2 cellular contexts compared by ENCODE assay signal in the genomic region with DNA sequence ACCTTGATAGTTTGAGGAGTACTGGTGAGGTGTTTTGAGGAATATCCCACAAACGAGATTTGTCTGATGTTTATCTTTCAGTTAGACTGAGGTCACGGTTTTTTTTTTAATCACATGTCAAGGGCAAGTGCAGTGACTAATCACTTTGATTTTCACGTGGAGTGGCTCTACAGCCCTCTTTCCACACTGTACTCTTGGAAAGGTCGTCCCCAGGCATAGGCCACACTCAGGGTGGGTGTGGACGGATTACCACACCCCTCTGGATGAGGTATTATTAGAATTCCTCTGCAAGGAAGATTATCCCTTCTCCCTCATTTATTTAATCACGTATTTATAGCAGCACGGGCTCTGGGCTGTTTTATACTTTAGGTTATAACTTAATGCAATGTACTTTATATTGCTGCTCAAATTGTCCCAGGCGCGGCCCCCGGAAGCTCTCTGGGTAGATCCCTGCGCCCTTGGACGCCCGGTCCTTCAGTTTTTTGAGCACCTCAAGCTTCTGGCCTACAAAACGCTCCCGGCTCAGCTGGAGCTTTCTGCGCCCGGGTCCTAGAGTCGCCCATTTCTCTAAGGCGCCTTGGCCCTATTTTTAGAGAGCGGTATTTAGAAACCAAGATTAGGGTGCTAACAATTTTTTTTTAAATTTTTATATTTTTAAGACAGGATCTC.
TF ChIP-seq lines count a peak whose summit lies in the region.

No MANE protein-coding gene starts in this region.

TF ChIP-seq in WTC11, 78 proteins besides CTCF, POLR2A, EP300 and RAD21:
- TF ChIP-seq CREM (CRISPR knock-in tag; IDR thresholded peaks at IDR 0.05): 0 out of 2 replicates have a peak, but pooled peaks have one; percentile 4
- TF ChIP-seq, protein P1, sequence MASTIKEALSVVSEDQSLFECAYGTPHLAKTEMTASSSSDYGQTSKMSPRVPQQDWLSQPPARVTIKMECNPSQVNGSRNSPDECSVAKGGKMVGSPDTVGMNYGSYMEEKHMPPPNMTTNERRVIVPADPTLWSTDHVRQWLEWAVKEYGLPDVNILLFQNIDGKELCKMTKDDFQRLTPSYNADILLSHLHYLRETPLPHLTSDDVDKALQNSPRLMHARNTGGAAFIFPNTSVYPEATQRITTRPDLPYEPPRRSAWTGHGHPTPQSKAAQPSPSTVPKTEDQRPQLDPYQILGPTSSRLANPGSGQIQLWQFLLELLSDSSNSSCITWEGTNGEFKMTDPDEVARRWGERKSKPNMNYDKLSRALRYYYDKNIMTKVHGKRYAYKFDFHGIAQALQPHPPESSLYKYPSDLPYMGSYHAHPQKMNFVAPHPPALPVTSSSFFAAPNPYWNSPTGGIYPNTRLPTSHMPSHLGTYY (CRISPR knock-in tag; IDR thresholded peaks at IDR 0.05): no peak

TF ChIP-seq in HepG2, 621 proteins besides CTCF, POLR2A, EP300 and RAD21 (continues in another document):
- peak; percentile 11; the same call in 1 of the 2 replicates for TF ChIP-seq BORCS8-MEF2B (CRISPR knock-in tag; IDR thresholded peaks at IDR 0.05)
- peak; percentile 72 for TF ChIP-seq RXRB (CRISPR knock-in tag; IDR thresholded peaks at IDR 0.05; ENCODE audit: borderline replicate concordance)
- TF ChIP-seq ARNTL (CRISPR knock-in tag; IDR thresholded peaks at IDR 0.05): 0 out of 2 replicates have a peak, but pooled peaks have one; percentile 43
- TF ChIP-seq, protein P2, sequence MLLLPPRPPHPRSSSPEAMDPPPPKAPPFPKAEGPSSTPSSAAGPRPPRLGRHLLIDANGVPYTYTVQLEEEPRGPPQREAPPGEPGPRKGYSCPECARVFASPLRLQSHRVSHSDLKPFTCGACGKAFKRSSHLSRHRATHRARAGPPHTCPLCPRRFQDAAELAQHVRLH (CRISPR knock-in tag; IDR thresholded peaks at IDR 0.05; ENCODE audit: borderline replicate concordance, low read depth): peak; percentile 3; the same call in 1 of the 2 replicates
- 0 out of 2 replicates have a peak, but pooled peaks have one; percentile 13 for TF ChIP-seq CHD4 (IDR thresholded peaks at IDR 0.05; ENCODE audit: borderline replicate concordance, low read length)
- TF ChIP-seq ATM (IDR thresholded peaks at IDR 0.05; ENCODE audit: borderline replicate concordance): no peak
- TF ChIP-seq SP2 (CRISPR knock-in tag; IDR thresholded peaks at IDR 0.05): no peak
- TF ChIP-seq MIXL1 (CRISPR knock-in tag; IDR thresholded peaks at IDR 0.05): peak; percentile 41; the same call in 1 of the 2 replicates
- peak; percentile 63; the same call in 1 of the 3 replicates for TF ChIP-seq MXI1 (IDR thresholded peaks at IDR 0.05; ENCODE audit: borderline replicate concordance, low read depth, low read length)
- TF ChIP-seq ESRRA (CRISPR knock-in tag; IDR thresholded peaks at IDR 0.05; ENCODE audit: low read depth): 0 out of 2 replicates have a peak, but pooled peaks have one; percentile 35
- no peak for TF ChIP-seq POGZ (CRISPR knock-in tag; IDR thresholded peaks at IDR 0.05)
- TF ChIP-seq KDM5B (CRISPR knock-in tag; IDR thresholded peaks at IDR 0.05; ENCODE audit: borderline replicate concordance): no peak
- no peak for TF ChIP-seq SMAD3 (CRISPR knock-in tag; IDR thresholded peaks at IDR 0.05)
- TF ChIP-seq TCF7L2 (IDR thresholded peaks at IDR 0.05; ENCODE audit: low read depth, low read length): no peak
- TF ChIP-seq THAP11 (CRISPR knock-in tag; IDR thresholded peaks at IDR 0.05): peak; percentile 27; the same call in 1 of the 2 replicates
- TF ChIP-seq ZBTB3 (CRISPR knock-in tag; IDR thresholded peaks at IDR 0.05; ENCODE audit: borderline replicate concordance, low read depth): 0 out of 2 replicates have a peak, but pooled peaks have one; percentile 40
- 0 out of 2 replicates have a peak, but pooled peaks have one; percentile 11 for TF ChIP-seq KLF6 (CRISPR knock-in tag; IDR thresholded peaks at IDR 0.05)
- TF ChIP-seq, protein P3, sequence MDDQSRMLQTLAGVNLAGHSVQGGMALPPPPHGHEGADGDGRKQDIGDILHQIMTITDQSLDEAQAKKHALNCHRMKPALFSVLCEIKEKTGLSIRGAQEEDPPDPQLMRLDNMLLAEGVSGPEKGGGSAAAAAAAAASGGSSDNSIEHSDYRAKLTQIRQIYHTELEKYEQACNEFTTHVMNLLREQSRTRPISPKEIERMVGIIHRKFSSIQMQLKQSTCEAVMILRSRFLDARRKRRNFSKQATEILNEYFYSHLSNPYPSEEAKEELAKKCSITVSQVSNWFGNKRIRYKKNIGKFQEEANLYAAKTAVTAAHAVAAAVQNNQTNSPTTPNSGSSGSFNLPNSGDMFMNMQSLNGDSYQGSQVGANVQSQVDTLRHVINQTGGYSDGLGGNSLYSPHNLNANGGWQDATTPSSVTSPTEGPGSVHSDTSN (CRISPR knock-in tag; IDR thresholded peaks at IDR 0.05; ENCODE audit: borderline replicate concordance): 0 out of 2 replicates have a peak, but pooled peaks have one; percentile 25
- TF ChIP-seq PHF8 (CRISPR knock-in tag; IDR thresholded peaks at IDR 0.05): peak; percentile 67
- TF ChIP-seq ZNF101 (CRISPR knock-in tag; IDR thresholded peaks at IDR 0.05; ENCODE audit: borderline replicate concordance, low read depth): 0 out of 2 replicates have a peak, but pooled peaks have one; percentile 16
- peak; percentile 50; the same call in 1 of the 2 replicates for TF ChIP-seq FOXK1 (CRISPR knock-in tag; IDR thresholded peaks at IDR 0.05; ENCODE audit: borderline replicate concordance, low read depth)
- TF ChIP-seq DMAP1 (CRISPR knock-in tag; IDR thresholded peaks at IDR 0.05): peak; percentile 77
- TF ChIP-seq SAP130 (CRISPR knock-in tag; IDR thresholded peaks at IDR 0.05; ENCODE audit: low read depth): peak; percentile 56; the same call in 1 of the 2 replicates
- TF ChIP-seq PITX1 (CRISPR knock-in tag; IDR thresholded peaks at IDR 0.05): 0 out of 2 replicates have a peak, but pooled peaks have one; percentile 29
- TF ChIP-seq NFIC (IDR thresholded peaks at IDR 0.05; ENCODE audit: low read length): 0 out of 2 replicates have a peak, but pooled peaks have one; percentile 8
- TF ChIP-seq ZNF609 (CRISPR knock-in tag; IDR thresholded peaks at IDR 0.05; ENCODE audit: borderline replicate concordance): 0 out of 2 replicates have a peak, but pooled peaks have one; percentile 26
- 0 out of 2 replicates have a peak, but pooled peaks have one; percentile 41 for TF ChIP-seq PHF21A (CRISPR knock-in tag; IDR thresholded peaks at IDR 0.05)
- no peak for TF ChIP-seq TRAFD1 (CRISPR knock-in tag; IDR thresholded peaks at IDR 0.05; ENCODE audit: borderline replicate concordance)
- TF ChIP-seq HMG20B (CRISPR knock-in tag; conservative IDR thresholded peaks at IDR 0.05): no peak
- no peak for TF ChIP-seq MBNL3 (CRISPR knock-in tag; conservative IDR thresholded peaks at IDR 0.05)
- 0 out of 2 replicates have a peak, but pooled peaks have one; percentile 37 for TF ChIP-seq HMGXB3 (CRISPR knock-in tag; IDR thresholded peaks at IDR 0.05; ENCODE audit: borderline replicate concordance)
- TF ChIP-seq CREM (IDR thresholded peaks at IDR 0.05): no peak; the same call in 1 of the 2 replicates
- TF ChIP-seq CREM (CRISPR knock-in tag; IDR thresholded peaks at IDR 0.05): no peak
- 0 out of 2 replicates have a peak, but pooled peaks have one; percentile 18 for TF ChIP-seq RFX3 (CRISPR knock-in tag; IDR thresholded peaks at IDR 0.05)
- TF ChIP-seq FOSL1 (CRISPR knock-in tag; IDR thresholded peaks at IDR 0.05; ENCODE audit: borderline replicate concordance): peak; percentile 72; the same call in 1 of the 2 replicates
- TF ChIP-seq, protein P4, sequence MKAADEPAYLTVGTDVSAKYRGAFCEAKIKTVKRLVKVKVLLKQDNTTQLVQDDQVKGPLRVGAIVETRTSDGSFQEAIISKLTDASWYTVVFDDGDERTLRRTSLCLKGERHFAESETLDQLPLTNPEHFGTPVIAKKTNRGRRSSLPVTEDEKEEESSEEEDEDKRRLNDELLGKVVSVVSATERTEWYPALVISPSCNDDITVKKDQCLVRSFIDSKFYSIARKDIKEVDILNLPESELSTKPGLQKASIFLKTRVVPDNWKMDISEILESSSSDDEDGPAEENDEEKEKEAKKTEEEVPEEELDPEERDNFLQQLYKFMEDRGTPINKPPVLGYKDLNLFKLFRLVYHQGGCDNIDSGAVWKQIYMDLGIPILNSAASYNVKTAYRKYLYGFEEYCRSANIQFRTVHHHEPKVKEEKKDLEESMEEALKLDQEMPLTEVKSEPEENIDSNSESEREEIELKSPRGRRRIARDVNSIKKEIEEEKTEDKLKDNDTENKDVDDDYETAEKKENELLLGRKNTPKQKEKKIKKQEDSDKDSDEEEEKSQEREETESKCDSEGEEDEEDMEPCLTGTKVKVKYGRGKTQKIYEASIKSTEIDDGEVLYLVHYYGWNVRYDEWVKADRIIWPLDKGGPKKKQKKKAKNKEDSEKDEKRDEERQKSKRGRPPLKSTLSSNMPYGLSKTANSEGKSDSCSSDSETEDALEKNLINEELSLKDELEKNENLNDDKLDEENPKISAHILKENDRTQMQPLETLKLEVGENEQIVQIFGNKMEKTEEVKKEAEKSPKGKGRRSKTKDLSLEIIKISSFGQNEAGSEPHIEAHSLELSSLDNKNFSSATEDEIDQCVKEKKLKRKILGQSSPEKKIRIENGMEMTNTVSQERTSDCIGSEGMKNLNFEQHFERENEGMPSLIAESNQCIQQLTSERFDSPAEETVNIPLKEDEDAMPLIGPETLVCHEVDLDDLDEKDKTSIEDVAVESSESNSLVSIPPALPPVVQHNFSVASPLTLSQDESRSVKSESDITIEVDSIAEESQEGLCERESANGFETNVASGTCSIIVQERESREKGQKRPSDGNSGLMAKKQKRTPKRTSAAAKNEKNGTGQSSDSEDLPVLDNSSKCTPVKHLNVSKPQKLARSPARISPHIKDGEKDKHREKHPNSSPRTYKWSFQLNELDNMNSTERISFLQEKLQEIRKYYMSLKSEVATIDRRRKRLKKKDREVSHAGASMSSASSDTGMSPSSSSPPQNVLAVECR (CRISPR knock-in tag; IDR thresholded peaks at IDR 0.05; ENCODE audit: borderline replicate concordance): no peak
